26 cellular contexts compared by ENCODE assay signal in genomic region chr2:76579911-76580310, GRCh38.
DNase-seq lines count a peak whose midpoint lies in the region; FAIRE-seq and TF ChIP-seq lines count a peak whose summit lies in the region.
"Had no signal": no experiment of that assay in that cellular context is flagged by ENCODE, and none has a peak within 500 bp of the region (broad histone marks: within the 10 kb centered on the region; RNA-seq: fewer than 3 reads in every experiment).

No MANE protein-coding gene starts in this region.

- H3K4me1 ChIP-seq in H9 (ENCODE audit: insufficient read depth, low read length) (peaks cover 6% of the 10 kb centered on the region; the same call in 1 of the 2 replicates), H1 (replicated peaks in 1 of 4; ENCODE audit: control insufficient read depth in 3 of 4, insufficient read depth in 4 of 4, low read length in 3 of 4) (peaks cover 0 to 4% (median 3%) of the 10 kb centered on the region in 4 experiments; a peak in 2 of 7 replicates), sigmoid colon (no peaks in the 10 kb centered on the region)
- H3K4me1 ChIP-seq: Caco-2 had no signal

- no peak overlapping the region for H2BK120ac ChIP-seq in H9 (ENCODE audit: low read depth, low read length, poor library complexity, severe bottlenecking)
- H2BK120ac ChIP-seq in H1 (replicated peaks; ENCODE audit: low read depth, low read length): peak overlapping the region; percentile 97

- H4K5ac ChIP-seq in H9 (ENCODE audit: insufficient read length, low read depth, low read length): no peak overlapping the region
- peak overlapping the region; percentile 44 for H4K5ac ChIP-seq in H1 (ENCODE audit: insufficient read length, low read depth, low read length)

- H4K20me1 ChIP-seq in H9 (ENCODE audit: control insufficient read depth, insufficient read depth, insufficient read length) (no peaks in the 10 kb centered on the region), H1 (replicated peaks in 1 of 2; ENCODE audit: control insufficient read depth in 1 of 2, insufficient read depth in 2 of 2, low read length in 2 of 2) (no peaks in the 10 kb centered on the region)

- H3K36me3 ChIP-seq in H1 (ENCODE audit: control insufficient read depth in 2 of 4, insufficient read depth in 4 of 4, low read length in 3 of 4) (no peaks in the 10 kb centered on the region), sigmoid colon (no peaks in the 10 kb centered on the region)

- no peaks in the 10 kb centered on the region for H3K9me3 ChIP-seq in H9 (ENCODE audit: control insufficient read depth, low read depth, low read length)
- no peaks in the 10 kb centered on the region for H3K9me3 ChIP-seq in H1 (ENCODE audit: insufficient read depth in 2 of 2, low read depth in 1 of 2, low read length in 1 of 2)
- no peaks in the 10 kb centered on the region for H3K9me3 ChIP-seq in iPS-18c (ENCODE audit: control insufficient read depth, insufficient read depth, low read length)
- no peaks in the 10 kb centered on the region for H3K9me3 ChIP-seq in sigmoid colon
- H3K9me3 ChIP-seq: SK-N-SH had no signal

- no peak overlapping the region for H3K18ac ChIP-seq in H9 (ENCODE audit: insufficient read length, low read depth, low read length)
- H3K18ac ChIP-seq in H1 (ENCODE audit: extremely low read depth, low read length): peak overlapping the region; percentile 86; the same call in 1 of the 2 replicates

- H3K27me3 Mint-ChIP-seq in H9 (ENCODE audit: low read depth): no peaks in the 10 kb centered on the region
- H3K27me3 Mint-ChIP-seq: B cell had no signal

- H3K79me2 ChIP-seq in H9 (ENCODE audit: insufficient read depth, low read length) (no peaks in the 10 kb centered on the region; the same call in 1 of the 2 replicates), H1 (ENCODE audit: control insufficient read depth in 1 of 2, insufficient read depth in 2 of 2, low read length in 2 of 2) (no peaks in the 10 kb centered on the region)

- no peak overlapping the region for H2BK20ac ChIP-seq in H9 (ENCODE audit: low read depth, low read length, poor library complexity, severe bottlenecking)
- H2BK20ac ChIP-seq in H1 (ENCODE audit: low read length): peak overlapping the region; percentile 62; the same call in 1 of the 2 replicates

- no peaks in the 10 kb centered on the region for H3K27me3 ChIP-seq in H9 (ENCODE audit: insufficient read depth, low read length)
- H3K27me3 ChIP-seq in H1 (replicated peaks in 1 of 4; ENCODE audit: control insufficient read depth in 3 of 4, extremely low read depth in 1 of 4, insufficient read depth in 3 of 4, low read length in 3 of 4): no peaks in the 10 kb centered on the region
- no peaks in the 10 kb centered on the region for H3K27me3 ChIP-seq in sigmoid colon

- H3K4me2 ChIP-seq in H9 (ENCODE audit: insufficient read depth, insufficient read length, low read length) (peak overlapping the region; percentile 60), H1 (ENCODE audit: insufficient read depth in 1 of 2, low read depth in 2 of 2, low read length in 2 of 2) (peak overlapping the region; percentile 5 to 93; a peak in 2 of 4 replicates)
- H3K4me2 ChIP-seq: SK-N-SH had no signal

- no peak for TF ChIP-seq CTCF in H9 (conservative IDR thresholded peaks at IDR 0.05)
- no peak for TF ChIP-seq CTCF in H1 (IDR thresholded peaks at IDR 0.05; ENCODE audit: control extremely low read depth in 1 of 3, insufficient read depth in 1 of 3, low read depth in 1 of 3, low read length in 3 of 3)
- TF ChIP-seq CTCF in sigmoid colon (IDR thresholded peaks at IDR 0.05): no peak
- no peak for TF ChIP-seq CTCF in GM10248 (IDR thresholded peaks at IDR 0.05; ENCODE audit: control extremely low read depth, extremely low read depth, low read depth, missing control alignments)

- no peak for TF ChIP-seq RAD21 in H1 (IDR thresholded peaks at IDR 0.05 in 1 of 2, conservative IDR thresholded peaks at IDR 0.05 in 1 of 2; ENCODE audit: low read depth in 2 of 2, low read length in 2 of 2)

- H3K4me1 Mint-ChIP-seq in H9: peaks cover 27 to 47% of the 10 kb centered on the region in 2 experiments
- H3K4me1 Mint-ChIP-seq: B cell had no signal

- no CpG with 5 or more reads among the region's 3 CpGs for WGBS in H9 (ENCODE audit: extremely low coverage, insufficient read length, low lambda C conversion rate)
- 92% methylated on average over 3 of the region's 3 CpGs; no CpG with 5 or more reads in 1 of the 2 experiments for WGBS in H1 (ENCODE audit: extremely low coverage in 1 of 2, insufficient coverage in 1 of 2, insufficient read length in 1 of 2, insufficient replicate concordance in 2 of 2, low coverage in 1 of 2, low lambda C conversion rate in 2 of 2, missing lambda C conversion rate in 1 of 2), 2 experiments
- 87 to 94% methylated on average over 3 of the region's 3 CpGs for WGBS in sigmoid colon, 2 donors

- TF ChIP-seq EP300 in H1 (IDR thresholded peaks at IDR 0.05; ENCODE audit: borderline replicate concordance in 1 of 2, low read depth in 2 of 2, low read length in 2 of 2) (no peak), sigmoid colon (IDR thresholded peaks at IDR 0.05) (no peak)

- CTCF ChIA-PET in H1 (lab: Charles Lee; ENCODE audit: partially characterized antibody): interaction anchor here (0.6 kb wide), 1 partner anchor 38 kb away, joined by 3 read pairs; no protein-coding TSS in a partner anchor
- CTCF ChIA-PET in GM10248 (lab: Yijun Ruan, JAX): interaction anchor here (1.3 to 1.6 kb wide), 2 partner anchors 19 to 20 kb away, joined by 4 to 5 read pairs; no protein-coding TSS in a partner anchor

- peak overlapping the region; percentile 66 for H3K56ac ChIP-seq in H9 (ENCODE audit: insufficient read length, low read depth, low read length)
- H3K56ac ChIP-seq in H1 (replicated peaks; ENCODE audit: insufficient read length, low read depth, low read length): peak overlapping the region; percentile 10

- peak overlapping the region; percentile 92 for H3K27ac ChIP-seq in H9 (ENCODE audit: insufficient read length, low read depth, low read length)
- H3K27ac ChIP-seq in H1 (ENCODE audit: low read depth, low read length): no peak overlapping the region
- H3K27ac ChIP-seq in sigmoid colon: no peak overlapping the region
- H3K27ac ChIP-seq: C4-2B, GM23248 had no signal

- DNase-seq in H9 (peak; percentile 59), H1 (ENCODE audit: low read depth in 1 of 2, low spot score in 2 of 2) (no peak), sigmoid colon (peak; percentile 40), GM19240 (ENCODE audit: insufficient read length, low spot score) (no peak), A172 (ENCODE audit: low spot score) (no peak), GM10248 (ENCODE audit: extremely low spot score) (no peak)
- DNase-seq: Caco-2; CD8-positive, alpha-beta T cell; DMS79; EL; GM23248; NCI-H1092 treated with DMSO at 0.1 percent for 48 hours; NCI-H1436; NCI-H187; NCI-H2081 treated with DMSO at 0.1 percent for 48 hours; NCI-H2171; NCI-H226; NCI-H510A; NCI-H748 treated with DMSO at 0.1 percent for 48 hours; SK-N-SH; SW 1271 had no signal

- peaks cover 0 to 12% of the 10 kb centered on the region in 2 experiments; a peak in 3 of 5 replicates for H3K9me3 Mint-ChIP-seq in H9

- H2BK5ac ChIP-seq in H9 (ENCODE audit: insufficient read length, low read length): no peak overlapping the region
- peak overlapping the region; percentile 86 for H2BK5ac ChIP-seq in H1 (ENCODE audit: low read depth, low read length)

- H2AFZ ChIP-seq in H9 (ENCODE audit: low read length): no peak overlapping the region
- H2AFZ ChIP-seq in H1 (ENCODE audit: low read length): peak overlapping the region; percentile 65; the same call in 1 of the 2 replicates
- H2AFZ ChIP-seq: GM23248 had no signal

- H3K4ac ChIP-seq in H9 (ENCODE audit: low read depth, low read length) (no peak overlapping the region; the same call in 1 of the 2 replicates), H1 (replicated peaks; ENCODE audit: insufficient read length, low read depth, low read length) (no peak overlapping the region)

- H3K79me1 ChIP-seq in H9 (ENCODE audit: insufficient read depth, low read depth, low read length, poor library complexity, severe bottlenecking) (no peaks in the 10 kb centered on the region), H1 (ENCODE audit: low read depth, low read length) (no peaks in the 10 kb centered on the region)

- H3K23me2 ChIP-seq in H9 (ENCODE audit: insufficient read length, low read depth, low read length, poor library complexity, severe bottlenecking): no peaks in the 10 kb centered on the region
- H3K23me2 ChIP-seq in H1 (ENCODE audit: low read depth, low read length): no peaks in the 10 kb centered on the region; the same call in 1 of the 2 replicates

- H2BK15ac ChIP-seq in H9 (ENCODE audit: low read depth, low read length) (no peak overlapping the region), H1 (ENCODE audit: low read length) (no peak overlapping the region)

- peak overlapping the region in 2 of 3 experiments; percentile 28 to 87; a peak in 3 of 7 replicates for H3K27ac Mint-ChIP-seq in H9
- H3K27ac Mint-ChIP-seq: B cell; CD8-positive, alpha-beta T cell had no signal

- peak overlapping the region; percentile 86 for H2BK12ac ChIP-seq in H9 (ENCODE audit: insufficient read length, low read depth, low read length)
- peak overlapping the region; percentile 81; the same call in 1 of the 2 replicates for H2BK12ac ChIP-seq in H1 (ENCODE audit: low read depth, low read length)

- H4K8ac ChIP-seq in H9 (replicated peaks; ENCODE audit: insufficient read length, low read depth, low read length): no peak overlapping the region
- peak overlapping the region; percentile 86 for H4K8ac ChIP-seq in H1 (ENCODE audit: extremely low read depth, insufficient read depth, low read length)

- H3K14ac ChIP-seq in H9 (ENCODE audit: insufficient read depth, low read length) (peak overlapping the region; percentile 76), H1 (ENCODE audit: insufficient read length) (peak overlapping the region; percentile 28)

- H3K23ac ChIP-seq in H9 (ENCODE audit: insufficient read length, low read depth, low read length): no peak overlapping the region
- no peak overlapping the region for H3K23ac ChIP-seq in H1 (ENCODE audit: insufficient read length)

- no peak for TF ChIP-seq POLR2A in H1 (IDR thresholded peaks at IDR 0.05; ENCODE audit: control extremely low read depth in 1 of 2, low read depth in 2 of 2, low read length in 2 of 2)
- no peak for TF ChIP-seq POLR2A in sigmoid colon (IDR thresholded peaks at IDR 0.05)

- peak overlapping the region in 1 of 2 experiments; percentile 62; a peak in 2 of 5 replicates for H3K4me3 Mint-ChIP-seq in H9
- H3K4me3 Mint-ChIP-seq: B cell; CD8-positive, alpha-beta T cell had no signal

- peak overlapping the region; percentile 6 for H2AK5ac ChIP-seq in H9 (ENCODE audit: insufficient read length, low read length)
- H2AK5ac ChIP-seq in H1 (ENCODE audit: low read depth, low read length): no peak overlapping the region

- H3K4me3 ChIP-seq in H1 (ENCODE audit: extremely low read depth in 1 of 4, insufficient read depth in 2 of 4, low read depth in 3 of 4, low read length in 4 of 4) (peak overlapping the region in 1 of 4 experiments; percentile 10; a peak in 1 of 8 replicates), iPS-18c (ENCODE audit: insufficient read depth, low read depth, low read length) (peak overlapping the region; percentile 34; the same call in 1 of the 2 replicates), sigmoid colon (no peak overlapping the region)
- H3K4me3 ChIP-seq: GM23248 had no signal

- intact Hi-C loops in sigmoid colon (cut with DNase I): no loop called here

- H3T11ph ChIP-seq in H9 (ENCODE audit: low read length): no peak overlapping the region

- H4K91ac ChIP-seq in H9 (ENCODE audit: insufficient read length, low read depth, low read length) (no peak overlapping the region), H1 (replicated peaks; ENCODE audit: insufficient read length, low read length) (peak overlapping the region; percentile 95)

- peaks cover 10 to 19% (median 10%) of the 10 kb centered on the region in 3 experiments for H3K36me3 Mint-ChIP-seq in H9 (ENCODE audit: insufficient read depth in 1 of 3, low read depth in 3 of 3)
- H3K36me3 Mint-ChIP-seq: CD8-positive, alpha-beta T cell had no signal

- POLR2A ChIA-PET in H1 (lab: Charles Lee; ENCODE audit: partially characterized antibody): interaction anchor here (0.7 kb wide), 1 partner anchor 15 kb away, joined by 3 read pairs; no protein-coding TSS in a partner anchor
- POLR2A ChIA-PET in GM10248 (lab: Yijun Ruan, JAX): no interaction called here

- no peak for FAIRE-seq in H1 (lab: Jason Lieb, UNC)
- FAIRE-seq: GM18507, RCC 7860 had no signal

- H3K9ac ChIP-seq in H9 (ENCODE audit: extremely low read depth, insufficient read length, low read length) (peak overlapping the region; percentile 33), H1 (replicated peaks in 1 of 4; ENCODE audit: extremely low read depth in 1 of 4, low read depth in 3 of 4, low read length in 3 of 4) (no peak overlapping the region; a peak in 1 of 7 replicates)
- H3K9ac ChIP-seq: GM23248, SK-N-SH had no signal

Comparison
In these comparisons a context has a peak if more than half of its experiments do, and no peak if none do; other contexts are left out.
1. DNase-seq: peak in H9 (single experiment) and sigmoid colon (single experiment); none in H1 (0 of 2), GM19240 (single experiment), A172 (single experiment) and GM10248 (single experiment).